In the genomic region with DNA sequence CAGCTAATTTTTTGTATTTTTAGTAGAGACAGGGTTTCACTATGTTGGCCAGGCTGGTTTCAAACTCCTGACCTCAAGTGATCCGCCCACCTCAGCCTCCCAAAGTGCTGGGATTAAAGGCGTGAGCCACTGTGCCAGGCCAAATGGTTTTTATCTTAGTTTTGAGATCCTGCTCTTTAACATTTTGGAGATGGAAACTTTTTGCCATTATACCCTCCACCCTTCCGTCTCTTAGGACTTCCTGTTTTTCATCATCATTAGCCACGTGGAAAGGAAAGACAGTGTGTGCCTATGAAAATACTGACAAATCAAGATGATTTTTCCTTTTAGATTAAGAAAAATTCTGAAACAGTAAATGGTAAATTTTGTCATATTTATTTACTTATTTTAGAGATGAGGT, we compare ENCODE assay signal across 7 cellular contexts. TPM values are rescaled to one million over a fixed set of nuclear protein-coding genes. Genes with fewer than 3 reads are reported as not detected.
DNase-seq lines count a peak whose midpoint lies in the region; ATAC-seq and TF ChIP-seq lines count a peak whose summit lies in the region.
"Not testable (repeated sequence)": the region's sequence is repeated elsewhere in the genome, so short reads cannot be mapped to it uniquely, and the experiment has no call there.

No MANE protein-coding gene starts in this region.

- H3F3A ChIP-seq in OCI-LY1 (ENCODE audit: insufficient read depth, low read length): not testable (repeated sequence)

- dilution Hi-C loops in IMR-90 (cut with HindIII; ENCODE audit: low sequenced_read_pairs, unreplicated experiment): not testable (repeated sequence)

- H3K36me3 ChIP-seq in IMR-90 (ENCODE audit: control insufficient read depth, insufficient read depth, low read length); OCI-LY1 (ENCODE audit: insufficient read depth, low read length); esophagus muscularis mucosa: not testable (repeated sequence)

- H4K20me1 ChIP-seq in IMR-90 (ENCODE audit: insufficient read depth, low read length); OCI-LY1 (ENCODE audit: insufficient read depth, low read length): not testable (repeated sequence)

- peak overlapping the region; percentile 43 for H3K4me3 Mint-ChIP-seq in activated CD4-positive, alpha-beta T cell treated with anti-CD3 and anti-CD28 coated beads for 36 hours
- peak overlapping the region; percentile 19 for H3K4me3 Mint-ChIP-seq in memory B cell
- not testable (repeated sequence) for H3K4me3 Mint-ChIP-seq in stimulated activated naive B cell treated with anti-CD40 and anti-IgM and Interleukin-4, amounts not matched to agents 10 μg/mL and 1 μg/mL and 100 μg/mL, for 72 hours

- H3K36me3 Mint-ChIP-seq in activated CD4-positive, alpha-beta T cell treated with anti-CD3 and anti-CD28 coated beads for 36 hours (ENCODE audit: low read depth): peaks cover 14% of the 10 kb centered on the region
- H3K36me3 Mint-ChIP-seq in activated naive CD4-positive, alpha-beta T cell treated with anti-CD3 and anti-CD28 coated beads, Interleukin-2, amount 50 U/mL, for 72 hours: peaks cover 16 to 22% of the 10 kb centered on the region in 2 donors
- not testable (repeated sequence) for H3K36me3 Mint-ChIP-seq in memory B cell
- peaks cover 12 to 22% of the 10 kb centered on the region in 2 donors for H3K36me3 Mint-ChIP-seq in stimulated activated naive B cell treated with anti-CD40 and anti-IgM and Interleukin-4, amounts not matched to agents 10 μg/mL and 1 μg/mL and 100 μg/mL, for 72 hours

- H3K9me1 ChIP-seq in IMR-90 (ENCODE audit: insufficient read depth, low read length): not testable (repeated sequence)

- TF ChIP-seq CTCF in IMR-90 (conservative IDR thresholded peaks at IDR 0.05; ENCODE audit: low read depth, low read length); OCI-LY1 (IDR thresholded peaks at IDR 0.05; ENCODE audit: low read length); esophagus muscularis mucosa (IDR thresholded peaks at IDR 0.05): not testable (repeated sequence)

- H3K23ac ChIP-seq in IMR-90 (ENCODE audit: low read depth, low read length): not testable (repeated sequence)

- not testable (repeated sequence) for H3K4me3 ChIP-seq in IMR-90 (ENCODE audit: insufficient read depth, low read depth, low read length); OCI-LY1 (ENCODE audit: low read depth, low read length, poor library complexity, severe bottlenecking); esophagus muscularis mucosa

- H3K27me3 ChIP-seq in IMR-90 (ENCODE audit: control insufficient read depth, insufficient read depth, low read length); OCI-LY1 (ENCODE audit: insufficient read depth, low read length); esophagus muscularis mucosa: not testable (repeated sequence)

- H3K27ac Mint-ChIP-seq in activated CD4-positive, alpha-beta T cell treated with anti-CD3 and anti-CD28 coated beads for 36 hours: peak overlapping the region; percentile 99
- peak overlapping the region; percentile 86 to 90 for H3K27ac Mint-ChIP-seq in activated naive CD4-positive, alpha-beta T cell treated with anti-CD3 and anti-CD28 coated beads, Interleukin-2, amount 50 U/mL, for 72 hours
- peak overlapping the region; percentile 88 for H3K27ac Mint-ChIP-seq in memory B cell
- peak overlapping the region; percentile 91 for H3K27ac Mint-ChIP-seq in stimulated activated naive B cell treated with anti-CD40 and anti-IgM and Interleukin-4, amounts not matched to agents 10 μg/mL and 1 μg/mL and 100 μg/mL, for 72 hours

- peaks cover 52% of the 10 kb centered on the region for H3K4me1 Mint-ChIP-seq in activated CD4-positive, alpha-beta T cell treated with anti-CD3 and anti-CD28 coated beads for 36 hours
- peaks cover 23% of the 10 kb centered on the region for H3K4me1 Mint-ChIP-seq in memory B cell
- peaks cover 18 to 41% of the 10 kb centered on the region in 2 donors for H3K4me1 Mint-ChIP-seq in stimulated activated naive B cell treated with anti-CD40 and anti-IgM and Interleukin-4, amounts not matched to agents 10 μg/mL and 1 μg/mL and 100 μg/mL, for 72 hours

- POLR2A ChIA-PET in IMR-90 (lab: Charles Lee; ENCODE audit: unreplicated experiment); activated CD4-positive, alpha-beta T cell treated with anti-CD3 and anti-CD28 coated beads for 36 hours (lab: Charles Lee): not testable (repeated sequence)

- H3K56ac ChIP-seq in IMR-90 (ENCODE audit: extremely low read depth, insufficient read depth, low read length): not testable (repeated sequence)

- not testable (repeated sequence) for H3K9ac ChIP-seq in IMR-90 (ENCODE audit: low read depth, low read length); OCI-LY1 (ENCODE audit: low read length)

- H4K5ac ChIP-seq in IMR-90 (ENCODE audit: low read depth, low read length): not testable (repeated sequence)

- peaks cover 90% of the 10 kb centered on the region for H3K79me2 ChIP-seq in OCI-LY1 (ENCODE audit: insufficient read depth, low read length)

- H3K9me3 ChIP-seq in IMR-90 (ENCODE audit: control insufficient read depth, insufficient read depth, low read length); OCI-LY1 (ENCODE audit: low read length); esophagus muscularis mucosa: not testable (repeated sequence)

- H3K4me2 ChIP-seq in IMR-90 (ENCODE audit: low read depth, low read length): not testable (repeated sequence)
- peak overlapping the region; percentile 6; the same call in 1 of the 2 replicates for H3K4me2 ChIP-seq in OCI-LY1 (ENCODE audit: low read length)

- H3K9me3 Mint-ChIP-seq in activated CD4-positive, alpha-beta T cell treated with anti-CD3 and anti-CD28 coated beads for 36 hours (ENCODE audit: low read depth); activated naive CD4-positive, alpha-beta T cell treated with anti-CD3 and anti-CD28 coated beads, Interleukin-2, amount 50 U/mL, for 72 hours; memory B cell; stimulated activated naive B cell treated with anti-CD40 and anti-IgM and Interleukin-4, amounts not matched to agents 10 μg/mL and 1 μg/mL and 100 μg/mL, for 72 hours: not testable (repeated sequence)

- not testable (repeated sequence) for H3K27me3 Mint-ChIP-seq in activated CD4-positive, alpha-beta T cell treated with anti-CD3 and anti-CD28 coated beads for 36 hours; memory B cell; stimulated activated naive B cell treated with anti-CD40 and anti-IgM and Interleukin-4, amounts not matched to agents 10 μg/mL and 1 μg/mL and 100 μg/mL, for 72 hours

- WGBS in IMR-90 (ENCODE audit: extremely low coverage in 2 of 2, insufficient read length in 1 of 2), 2 experiments: no CpG with 5 or more reads among the region's 4 CpGs
- 73% methylated on average over 4 of the region's 4 CpGs for WGBS in esophagus muscularis mucosa

- in situ Hi-C loops in IMR-90 (cut with MboI; ENCODE audit: low sequenced_read_pairs): loop anchor here (5.0 kb wide), 1 partner anchor 56 kb away; no protein-coding TSS in a partner anchor

- H3K79me1 ChIP-seq in IMR-90 (ENCODE audit: low read depth in 1 of 2, low read length in 2 of 2): peaks cover 16 to 57% of the 10 kb centered on the region in 2 experiments; a peak in 3 of 4 replicates

- not testable (repeated sequence) for TF ChIP-seq EP300 in esophagus muscularis mucosa (IDR thresholded peaks at IDR 0.05)

- TF ChIP-seq POLR2A in IMR-90 (IDR thresholded peaks at IDR 0.05; ENCODE audit: low read depth, low read length); esophagus muscularis mucosa (IDR thresholded peaks at IDR 0.05; ENCODE audit: low read depth): not testable (repeated sequence)

- BruUV-seq in IMR-90 (replicated peaks; lab: Mats Ljungman, UMichigan): not testable (repeated sequence)

- H3K4ac ChIP-seq in IMR-90 (ENCODE audit: low read depth, low read length): peak overlapping the region; percentile 29; the same call in 1 of the 2 replicates

- H3K14ac ChIP-seq in IMR-90 (replicated peaks; ENCODE audit: low read depth, low read length): not testable (repeated sequence)

- H4K91ac ChIP-seq in IMR-90 (ENCODE audit: insufficient read depth, low read depth, low read length): not testable (repeated sequence)

- not testable (repeated sequence) for H3K4me1 ChIP-seq in IMR-90 (ENCODE audit: control insufficient read depth, insufficient read depth, low read length)
- H3K4me1 ChIP-seq in OCI-LY1 (ENCODE audit: insufficient read depth, low read length, severe bottlenecking) (peaks cover 64% of the 10 kb centered on the region), esophagus muscularis mucosa (peaks cover 57 to 80% (median 70%) of the 10 kb centered on the region in 4 donors)

- H2BK120ac ChIP-seq in IMR-90 (ENCODE audit: low read depth, low read length): not testable (repeated sequence)

- not testable (repeated sequence) for ATAC-seq in IMR-90 (ENCODE audit: low read depth); activated CD4-positive, alpha-beta T cell treated with anti-CD3 and anti-CD28 coated beads for 36 hours; stimulated activated naive B cell treated with anti-CD40 and anti-IgM and Interleukin-4, amounts not matched to agents 10 μg/mL and 1 μg/mL and 100 μg/mL, for 72 hours (replicated peaks)
- peak in 1 of 2 donors; percentile 28 for ATAC-seq in activated naive CD4-positive, alpha-beta T cell treated with anti-CD3 and anti-CD28 coated beads, Interleukin-2, amount 50 U/mL, for 72 hours
- peak; percentile 31 for ATAC-seq in memory B cell (ENCODE audit: low read depth)

- H3K27ac ChIP-seq in IMR-90 (ENCODE audit: insufficient read depth, low read length): not testable (repeated sequence)
- peak overlapping the region; percentile 85 for H3K27ac ChIP-seq in OCI-LY1 (ENCODE audit: low read depth, low read length, poor library complexity, severe bottlenecking)
- peak overlapping the region; percentile 91 to 100 (median 98) for H3K27ac ChIP-seq in esophagus muscularis mucosa (replicated peaks in 1 of 4)

- not testable (repeated sequence) for H3K9me2 ChIP-seq in OCI-LY1 (ENCODE audit: low read depth, low read length)

- H2BK15ac ChIP-seq in IMR-90 (ENCODE audit: low read depth, low read length): not testable (repeated sequence)

- peak overlapping the region in 1 of 2 experiments; percentile 74; a peak in 2 of 4 replicates for H4K8ac ChIP-seq in IMR-90 (ENCODE audit: low read depth in 2 of 2, low read length in 2 of 2)

- not testable (repeated sequence) for H3K18ac ChIP-seq in IMR-90 (ENCODE audit: low read depth, low read length)

- not testable (repeated sequence) for DNase-seq in IMR-90; activated CD4-positive, alpha-beta T cell treated with anti-CD3 and anti-CD28 coated beads for 36 hours; activated naive CD4-positive, alpha-beta T cell treated with anti-CD3 and anti-CD28 coated beads, Interleukin-2, amount 50 U/mL, for 72 hours (ENCODE audit: low spot score in 2 of 2); esophagus muscularis mucosa (ENCODE audit: extremely low spot score); memory B cell (ENCODE audit: low spot score in 2 of 2); stimulated activated naive B cell treated with anti-CD40 and anti-IgM and Interleukin-4, amounts not matched to agents 10 μg/mL and 1 μg/mL and 100 μg/mL, for 72 hours

- intact Hi-C loops in IMR-90 (cut with micrococcal nuclease); activated CD4-positive, alpha-beta T cell treated with anti-CD3 and anti-CD28 coated beads for 36 hours (cut with DNase I, micrococcal nuclease); esophagus muscularis mucosa (cut with DNase I): not testable (repeated sequence)

- CTCF ChIA-PET in IMR-90 (lab: Yijun Ruan, JAX): interaction anchor here (1.3 kb wide), 1 partner anchor 76 kb away, joined by 3 read pairs; no protein-coding TSS in a partner anchor
- CTCF ChIA-PET in activated CD4-positive, alpha-beta T cell treated with anti-CD3 and anti-CD28 coated beads for 36 hours (lab: Charles Lee): interaction anchor here (0.5 to 1.4 kb wide), 5 partner anchors 14 to 73 kb away, joined by 3 read pairs; no protein-coding TSS in a partner anchor

- H2BK20ac ChIP-seq in IMR-90 (ENCODE audit: low read depth, low read length): not testable (repeated sequence)

- H2AK9ac ChIP-seq in IMR-90 (replicated peaks; ENCODE audit: low read depth, low read length, poor library complexity): not testable (repeated sequence)

- H2AK5ac ChIP-seq in IMR-90 (ENCODE audit: low read depth, low read length): not testable (repeated sequence)

- not testable (repeated sequence) for H2AFZ ChIP-seq in IMR-90 (replicated peaks; ENCODE audit: low read length, poor library complexity); OCI-LY1 (ENCODE audit: low read length)

- TF ChIP-seq RAD21 in IMR-90 (IDR thresholded peaks at IDR 0.05; ENCODE audit: low read length): not testable (repeated sequence)

- H2BK5ac ChIP-seq in IMR-90 (ENCODE audit: low read depth, low read length, poor library complexity, severe bottlenecking): not testable (repeated sequence)

RNA-seq across cellular contexts. Expression of gene CNST, which starts 5.1 kb away (rescaled TPM):
- total RNA-seq in IMR-90 (2012; rRNA removed) (25.5 and 32.8 TPM in 2 replicates), esophagus muscularis mucosa (10 to 100 TPM; 55.4 to 74.7 (median 61.9) TPM)
- 14.6 and 15.4 TPM in 2 replicates for polyA plus RNA-seq in IMR-90 (2012; rRNA removed)
- 5.6 and 7.6 TPM in 2 replicates for polyA plus RNA-seq in IMR-90 (2012; cell fraction: cytosol; rRNA removed)
- 8.0 and 21.3 TPM in 2 replicates for polyA plus RNA-seq in IMR-90 (2012; cell fraction: nucleus; rRNA removed; ENCODE audit: low replicate concordance)
- 10 to 100 TPM; 23.6 to 24.2 TPM for total RNA-seq in activated CD4-positive, alpha-beta T cell treated with anti-CD3 and anti-CD28 coated beads for 36 hours
- 10 to 100 TPM; 27.2 to 40.7 TPM for total RNA-seq in activated naive CD4-positive, alpha-beta T cell treated with anti-CD3 and anti-CD28 coated beads, Interleukin-2, amount 50 U/mL, for 72 hours

RNA-seq across cellular contexts. Expression of gene TFB2M, which starts 5.2 kb away (rescaled TPM):
- total RNA-seq in IMR-90 (2012; rRNA removed) (13.3 and 22.8 TPM in 2 replicates), esophagus muscularis mucosa (10 to 100 TPM in 2 of 4 donors, 1 to 10 TPM in 2; 9.1 to 12.9 (median 11.4) TPM)
- polyA plus RNA-seq in IMR-90 (2012; rRNA removed): 13.7 and 15.7 TPM in 2 replicates
- 5.1 and 6.2 TPM in 2 replicates for polyA plus RNA-seq in IMR-90 (2012; cell fraction: cytosol; rRNA removed)
- 4.6 and 8.7 TPM in 2 replicates for polyA plus RNA-seq in IMR-90 (2012; cell fraction: nucleus; rRNA removed; ENCODE audit: low replicate concordance)
- 10 to 100 TPM; 14.1 to 17.3 TPM for total RNA-seq in activated CD4-positive, alpha-beta T cell treated with anti-CD3 and anti-CD28 coated beads for 36 hours
- 10 to 100 TPM; 11.9 to 17.6 TPM for total RNA-seq in activated naive CD4-positive, alpha-beta T cell treated with anti-CD3 and anti-CD28 coated beads, Interleukin-2, amount 50 U/mL, for 72 hours
